In genomic region chr2:3187467-3187866, GRCh38 we compare ENCODE assay signal across 32 cellular contexts.
"Had no signal": no experiment of that assay in that cellular context is flagged by ENCODE, and none has a peak within 500 bp of the region (broad histone marks: within the 10 kb centered on the region; RNA-seq: fewer than 3 reads in every experiment).

No MANE protein-coding gene starts in this region.

- H3K27me3 Mint-ChIP-seq: activated B cell treated with CpG ODN at 0.5 μM for 24 hours; activated CD4-positive, alpha-beta memory T cell treated with anti-CD3 and anti-CD28 coated beads for 36 hours; activated CD4-positive, alpha-beta T cell treated with anti-CD3 and anti-CD28 coated beads, Interleukin-2, amount 10 ng/mL, durations not matched to agents 24 days and 14 days; activated CD8-positive, alpha-beta T cell treated with anti-CD3 and anti-CD28 coated beads for 36 hours; activated naive CD4-positive, alpha-beta T cell treated with anti-CD3 and anti-CD28 coated beads, Interleukin-2, amount 50 U/mL, for 24 hours; activated naive CD8-positive, alpha-beta T cell treated with anti-CD3 and anti-CD28 coated beads for 36 hours; activated T-helper 17 cell treated with anti-CD3 and anti-CD28 coated beads, Interleukin-2, amount 50 U/mL, for 72 hours; T-cell had no signal

- H3K4me1 Mint-ChIP-seq: activated B cell treated with CpG ODN at 0.5 μM for 24 hours; activated naive CD4-positive, alpha-beta T cell treated with anti-CD3 and anti-CD28 coated beads, Interleukin-2, amount 50 U/mL, for 24 hours; activated naive CD8-positive, alpha-beta T cell treated with anti-CD3 and anti-CD28 coated beads for 36 hours; activated T-helper 17 cell treated with anti-CD3 and anti-CD28 coated beads, Interleukin-2, amount 50 U/mL, for 72 hours; T-cell had no signal

- H3K4me3 ChIP-seq: adrenal gland, body of pancreas, breast epithelium had no signal

- H3K9me3 ChIP-seq: adrenal gland, body of pancreas, breast epithelium had no signal

- H3K27ac Mint-ChIP-seq: activated B cell treated with CpG ODN at 0.5 μM for 24 hours; activated CD4-positive, alpha-beta memory T cell treated with anti-CD3 and anti-CD28 coated beads for 36 hours; activated CD4-positive, alpha-beta T cell treated with anti-CD3 and anti-CD28 coated beads, Interleukin-2, amount 10 ng/mL, durations not matched to agents 24 days and 14 days; activated CD8-positive, alpha-beta T cell treated with anti-CD3 and anti-CD28 coated beads for 36 hours; activated naive CD4-positive, alpha-beta T cell treated with anti-CD3 and anti-CD28 coated beads, Interleukin-2, amount 50 U/mL, for 24 hours; activated naive CD8-positive, alpha-beta T cell treated with anti-CD3 and anti-CD28 coated beads for 36 hours; activated T-cell treated with anti-CD3 and anti-CD28 coated beads, Interleukin-2, amount 50 U/mL, for 72 hours; activated T-helper 1 cell treated with anti-CD3 and anti-CD28 coated beads, Interleukin-12 subunit alpha, Interleukin-12 subunit beta, Interleukin-2, Interleukin-4 antibody, amounts not matched to agents 30 ng/mL and 10 ng/mL and 1 ng/mL, durations not matched to agents 14 hours and 24 hours and 36 hours; activated T-helper 17 cell treated with anti-CD3 and anti-CD28 coated beads, Interleukin-2, amount 50 U/mL, for 72 hours; T-cell; T-helper 2 cell treated with Interferon-gamma antibody and Interleukin-4, amounts not matched to agents 5 μg/mL and 100 μg/mL, for 36 hours had no signal

- H3K4me1 ChIP-seq: adrenal gland, body of pancreas, breast epithelium had no signal

- H3K4me3 Mint-ChIP-seq: activated B cell treated with CpG ODN at 0.5 μM for 24 hours; activated CD4-positive, alpha-beta memory T cell treated with anti-CD3 and anti-CD28 coated beads for 36 hours; activated CD4-positive, alpha-beta T cell treated with anti-CD3 and anti-CD28 coated beads, Interleukin-2, amount 10 ng/mL, durations not matched to agents 24 days and 14 days; activated CD8-positive, alpha-beta T cell treated with anti-CD3 and anti-CD28 coated beads for 36 hours; activated naive CD4-positive, alpha-beta T cell treated with anti-CD3 and anti-CD28 coated beads for 36 hours; activated naive CD4-positive, alpha-beta T cell treated with anti-CD3 and anti-CD28 coated beads, Interleukin-2, amount 50 U/mL, for 24 hours; activated naive CD8-positive, alpha-beta T cell treated with anti-CD3 and anti-CD28 coated beads for 36 hours; activated T-cell treated with anti-CD3 and anti-CD28 coated beads, Interleukin-2, amount 50 U/mL, for 4 hours; activated T-cell treated with anti-CD3 and anti-CD28 coated beads, Interleukin-2, amount 50 U/mL, for 72 hours; activated T-helper 1 cell treated with anti-CD3 and anti-CD28 coated beads, Interleukin-12 subunit alpha, Interleukin-12 subunit beta, Interleukin-2, Interleukin-4 antibody, amounts not matched to agents 30 ng/mL and 10 ng/mL and 1 ng/mL, durations not matched to agents 14 hours and 24 hours and 36 hours; activated T-helper 17 cell treated with anti-CD3 and anti-CD28 coated beads, Interleukin-2, amount 50 U/mL, for 72 hours; T-cell; T-helper 2 cell treated with Interferon-gamma antibody and Interleukin-4, amounts not matched to agents 5 μg/mL and 100 μg/mL, for 36 hours had no signal

- H3K27ac ChIP-seq: adrenal gland, body of pancreas, brain microvascular endothelial cell, breast epithelium, VCaP had no signal

- DNase-seq: activated B cell treated with CpG ODN at 0.5 μM for 24 hours; activated CD4-positive, alpha-beta memory T cell treated with anti-CD3 and anti-CD28 coated beads for 36 hours; activated CD4-positive, alpha-beta T cell treated with anti-CD3 and anti-CD28 coated beads for 4 hours; activated CD4-positive, alpha-beta T cell treated with anti-CD3 and anti-CD28 coated beads, Interleukin-2, amount 10 ng/mL, durations not matched to agents 24 days and 14 days; activated CD4-positive, alpha-beta T cell treated with anti-CD3 and anti-CD28 coated beads, Interleukin-2, amount 50 U/mL, for 1 hour; activated CD4-positive, alpha-beta T cell treated with anti-CD3 and anti-CD28 coated beads, Interleukin-2, amount 50 U/mL, for 4 hours; activated CD4-positive, CD25-positive, alpha-beta regulatory T cell treated with anti-CD3 and anti-CD28 coated beads, Interleukin-2, amount 50 U/mL, for 72 hours; activated CD8-positive, alpha-beta memory T cell treated with anti-CD3 and anti-CD28 coated beads, Interleukin-2, amount 50 U/mL, for 4 hours; activated CD8-positive, alpha-beta T cell treated with anti-CD3 and anti-CD28 coated beads for 36 hours; activated effector memory CD4-positive, alpha-beta T cell treated with anti-CD3 and anti-CD28 coated beads, Interleukin-2, amount 50 U/mL, for 16 hours; activated gamma-delta T cell treated with Interleukin-2 at 50 U/mL for 16 hours; activated naive CD4-positive, alpha-beta T cell; activated naive CD4-positive, alpha-beta T cell treated with anti-CD3 and anti-CD28 coated beads for 36 hours; activated naive CD8-positive, alpha-beta T cell treated with anti-CD3 and anti-CD28 coated beads for 36 hours; activated T-cell treated with anti-CD3 and anti-CD28 coated beads for 4 hours; activated T-cell treated with anti-CD3 and anti-CD28 coated beads, Interleukin-2, amount 50 U/mL, for 1 hour; activated T-cell treated with anti-CD3 and anti-CD28 coated beads, Interleukin-2, amount 50 U/mL, for 4 hours; activated T-cell treated with anti-CD3 and anti-CD28 coated beads, Interleukin-2, amount 50 U/mL, for 72 hours; adrenal gland; amniotic stem cell; body of pancreas; brain microvascular endothelial cell; central memory CD4-positive, alpha-beta T cell; T-cell; T-helper 2 cell; T-helper 9 cell had no signal

- H3K27me3 ChIP-seq: adrenal gland, body of pancreas, brain microvascular endothelial cell, breast epithelium had no signal

- H3K9me3 Mint-ChIP-seq: activated B cell treated with CpG ODN at 0.5 μM for 24 hours; activated CD4-positive, alpha-beta memory T cell treated with anti-CD3 and anti-CD28 coated beads for 36 hours; activated CD4-positive, alpha-beta T cell treated with anti-CD3 and anti-CD28 coated beads, Interleukin-2, amount 10 ng/mL, durations not matched to agents 24 days and 14 days; activated CD8-positive, alpha-beta T cell treated with anti-CD3 and anti-CD28 coated beads for 36 hours; activated naive CD4-positive, alpha-beta T cell treated with anti-CD3 and anti-CD28 coated beads for 36 hours; activated naive CD4-positive, alpha-beta T cell treated with anti-CD3 and anti-CD28 coated beads, Interleukin-2, amount 50 U/mL, for 24 hours; activated naive CD8-positive, alpha-beta T cell treated with anti-CD3 and anti-CD28 coated beads for 36 hours; activated T-cell treated with anti-CD3 and anti-CD28 coated beads, Interleukin-2, amount 50 U/mL, for 4 hours; activated T-cell treated with anti-CD3 and anti-CD28 coated beads, Interleukin-2, amount 50 U/mL, for 72 hours; activated T-helper 1 cell treated with anti-CD3 and anti-CD28 coated beads, Interleukin-12 subunit alpha, Interleukin-12 subunit beta, Interleukin-2, Interleukin-4 antibody, amounts not matched to agents 30 ng/mL and 10 ng/mL and 1 ng/mL, durations not matched to agents 14 hours and 24 hours and 36 hours; activated T-helper 17 cell treated with anti-CD3 and anti-CD28 coated beads, Interleukin-2, amount 50 U/mL, for 72 hours; T-cell; T-helper 2 cell treated with Interferon-gamma antibody and Interleukin-4, amounts not matched to agents 5 μg/mL and 100 μg/mL, for 36 hours had no signal

- H3K36me3 ChIP-seq: brain microvascular endothelial cell, breast epithelium had no signal

- ATAC-seq: activated CD8-positive, alpha-beta T cell treated with anti-CD3 and anti-CD28 coated beads for 36 hours; activated T-cell treated with anti-CD3 and anti-CD28 coated beads, Interleukin-2, amount 50 U/mL, for 4 hours; activated T-cell treated with anti-CD3 and anti-CD28 coated beads, Interleukin-2, amount 50 U/mL, for 72 hours; activated T-helper 17 cell treated with anti-CD3 and anti-CD28 coated beads, Interleukin-2, amount 50 U/mL, for 72 hours; body of pancreas; T-cell had no signal
